Comparison of ENCODE assay signal across 19 cellular contexts in genomic region chr6:26129656-26130055, GRCh38. TPM values are rescaled to one million over a fixed set of nuclear protein-coding genes. Genes with fewer than 3 reads are reported as not detected.
DNase-seq lines count a peak whose midpoint lies in the region; ATAC-seq and TF ChIP-seq lines count a peak whose summit lies in the region.
"Had no signal": no experiment of that assay in that cellular context is flagged by ENCODE, and none has a peak within 500 bp of the region (broad histone marks: within the 10 kb centered on the region; RNA-seq: fewer than 3 reads in every experiment).

No MANE protein-coding gene starts in this region.

- H3K9me3 ChIP-seq in CD4-positive, CD25-positive, alpha-beta regulatory T cell (ENCODE audit: control insufficient read depth in 2 of 2, low read length in 2 of 2): no peaks in the 10 kb centered on the region
- no peaks in the 10 kb centered on the region for H3K9me3 ChIP-seq in naive thymus-derived CD4-positive, alpha-beta T cell (ENCODE audit: control insufficient read depth in 2 of 3, low read length in 3 of 3)
- H3K9me3 ChIP-seq: HAP-1, uterus had no signal

- peaks cover 0 to 2% (median 0%) of the 10 kb centered on the region in 7 donors for H3K9me3 Mint-ChIP-seq in CD4-positive, CD25-positive, alpha-beta regulatory T cell
- no peaks in the 10 kb centered on the region for H3K9me3 Mint-ChIP-seq in HFFc6
- H3K9me3 Mint-ChIP-seq in activated naive CD8-positive, alpha-beta T cell treated with anti-CD3 and anti-CD28 coated beads for 36 hours: peaks cover 2% of the 10 kb centered on the region
- H3K9me3 Mint-ChIP-seq in naive thymus-derived CD4-positive, alpha-beta T cell: peaks cover 0 to 6% (median 0%) of the 10 kb centered on the region in 11 donors
- H3K9me3 Mint-ChIP-seq: activated naive CD4-positive, alpha-beta T cell treated with anti-CD3 and anti-CD28 coated beads, Interleukin-2, amount 50 U/mL, for 24 hours had no signal

- H3K36me3 Mint-ChIP-seq in CD4-positive, CD25-positive, alpha-beta regulatory T cell: peaks cover 19% of the 10 kb centered on the region
- H3K36me3 Mint-ChIP-seq in HFFc6 (ENCODE audit: low read depth): peaks cover 50% of the 10 kb centered on the region
- peaks cover 26% of the 10 kb centered on the region for H3K36me3 Mint-ChIP-seq in activated naive CD8-positive, alpha-beta T cell treated with anti-CD3 and anti-CD28 coated beads for 36 hours
- H3K36me3 Mint-ChIP-seq in naive thymus-derived CD4-positive, alpha-beta T cell: peaks cover 4 to 58% (median 52%) of the 10 kb centered on the region in 5 donors

- POLR2A ChIA-PET in naive thymus-derived CD4-positive, alpha-beta T cell (lab: Charles Lee): interaction anchor here (1.3 to 12.4 kb wide), 2 partner anchors 35 to 67 kb away, joined by 3 to 2532 read pairs; a partner anchor contains a TSS

- peak overlapping the region; percentile 17 for H3K4me3 ChIP-seq in CD4-positive, CD25-positive, alpha-beta regulatory T cell (ENCODE audit: low read depth, low read length)
- H3K4me3 ChIP-seq in naive thymus-derived CD4-positive, alpha-beta T cell (ENCODE audit: low read length): no peak overlapping the region
- H3K4me3 ChIP-seq: GM12878, HAP-1, uterus had no signal

- peaks cover 30 to 67% (median 50%) of the 10 kb centered on the region in 4 donors for H3K4me1 Mint-ChIP-seq in CD4-positive, CD25-positive, alpha-beta regulatory T cell
- H3K4me1 Mint-ChIP-seq in HFFc6 (ENCODE audit: low read depth): peaks cover 42% of the 10 kb centered on the region
- peaks cover 44% of the 10 kb centered on the region for H3K4me1 Mint-ChIP-seq in activated naive CD8-positive, alpha-beta T cell treated with anti-CD3 and anti-CD28 coated beads for 36 hours
- H3K4me1 Mint-ChIP-seq in naive thymus-derived CD4-positive, alpha-beta T cell: peaks cover 32 to 78% (median 69%) of the 10 kb centered on the region in 7 donors

- peak overlapping the region in 2 of 3 donors; percentile 43 to 65 for H3K27ac Mint-ChIP-seq in CD4-positive, CD25-positive, alpha-beta regulatory T cell
- H3K27ac Mint-ChIP-seq in HFFc6: peak overlapping the region; percentile 36; the same call in 1 of the 2 replicates
- no peak overlapping the region for H3K27ac Mint-ChIP-seq in activated naive CD8-positive, alpha-beta T cell treated with anti-CD3 and anti-CD28 coated beads for 36 hours
- peak overlapping the region in 8 of 9 donors; percentile 3 to 61 (median 39) for H3K27ac Mint-ChIP-seq in naive thymus-derived CD4-positive, alpha-beta T cell
- H3K27ac Mint-ChIP-seq: activated CD4-positive, alpha-beta T cell treated with anti-CD3 and anti-CD28 coated beads for 36 hours; activated naive CD4-positive, alpha-beta T cell treated with anti-CD3 and anti-CD28 coated beads, Interleukin-2, amount 50 U/mL, for 24 hours had no signal

- no peak for ATAC-seq in CD4-positive, CD25-positive, alpha-beta regulatory T cell (ENCODE audit: low read depth in 2 of 2)
- ATAC-seq in naive thymus-derived CD4-positive, alpha-beta T cell: peak; percentile 38
- no peak for ATAC-seq in GM18907 (IDR thresholded peaks at IDR 0.05; ENCODE audit: unreplicated experiment)
- ATAC-seq: activated CD4-positive, alpha-beta T cell treated with anti-CD3 and anti-CD28 coated beads for 36 hours; GM12878; Panc1 had no signal

- H3K4me3 Mint-ChIP-seq in CD4-positive, CD25-positive, alpha-beta regulatory T cell: peak overlapping the region; percentile 11 to 54 (median 43)
- no peak overlapping the region for H3K4me3 Mint-ChIP-seq in HFFc6
- peak overlapping the region; percentile 23 for H3K4me3 Mint-ChIP-seq in activated naive CD8-positive, alpha-beta T cell treated with anti-CD3 and anti-CD28 coated beads for 36 hours
- H3K4me3 Mint-ChIP-seq in naive thymus-derived CD4-positive, alpha-beta T cell: peak overlapping the region in 9 of 10 donors; percentile 8 to 64 (median 55)
- H3K4me3 Mint-ChIP-seq: activated CD4-positive, alpha-beta T cell treated with anti-CD3 and anti-CD28 coated beads for 36 hours; activated naive CD4-positive, alpha-beta T cell treated with anti-CD3 and anti-CD28 coated beads, Interleukin-2, amount 50 U/mL, for 24 hours had no signal

- no peaks in the 10 kb centered on the region for H3K27me3 ChIP-seq in CD4-positive, CD25-positive, alpha-beta regulatory T cell (ENCODE audit: control insufficient read depth, insufficient read depth, low read length)
- H3K27me3 ChIP-seq in naive thymus-derived CD4-positive, alpha-beta T cell (ENCODE audit: control insufficient read depth in 2 of 2, insufficient read depth in 2 of 2, low read length in 2 of 2): no peaks in the 10 kb centered on the region
- H3K27me3 ChIP-seq: dorsolateral prefrontal cortex, uterus had no signal

- intact Hi-C loops in naive thymus-derived CD4-positive, alpha-beta T cell (cut with micrococcal nuclease): no loop called here

- H3K27me3 Mint-ChIP-seq in CD4-positive, CD25-positive, alpha-beta regulatory T cell: no peaks in the 10 kb centered on the region
- H3K27me3 Mint-ChIP-seq in HFFc6 (ENCODE audit: insufficient read depth): peaks cover 12% of the 10 kb centered on the region
- H3K27me3 Mint-ChIP-seq in activated naive CD8-positive, alpha-beta T cell treated with anti-CD3 and anti-CD28 coated beads for 36 hours: peaks cover 5% of the 10 kb centered on the region
- peaks cover 0 to 4% (median 0%) of the 10 kb centered on the region in 5 donors for H3K27me3 Mint-ChIP-seq in naive thymus-derived CD4-positive, alpha-beta T cell
- H3K27me3 Mint-ChIP-seq: activated CD4-positive, alpha-beta T cell treated with anti-CD3 and anti-CD28 coated beads for 36 hours; activated naive CD4-positive, alpha-beta T cell treated with anti-CD3 and anti-CD28 coated beads, Interleukin-2, amount 50 U/mL, for 24 hours had no signal

- H3K36me3 ChIP-seq in CD4-positive, CD25-positive, alpha-beta regulatory T cell (ENCODE audit: control insufficient read depth, insufficient read depth, low read length): peaks cover 10% of the 10 kb centered on the region
- H3K36me3 ChIP-seq in naive thymus-derived CD4-positive, alpha-beta T cell (ENCODE audit: control insufficient read depth in 2 of 3, insufficient read depth in 3 of 3, low read length in 3 of 3): peaks cover 0 to 7% (median 0%) of the 10 kb centered on the region in 3 experiments
- H3K36me3 ChIP-seq: uterus had no signal

- CTCF ChIA-PET in naive thymus-derived CD4-positive, alpha-beta T cell (lab: Charles Lee): no interaction called here

- H3K27ac ChIP-seq in CD4-positive, CD25-positive, alpha-beta regulatory T cell (ENCODE audit: insufficient read depth, low read length, poor library complexity, severe bottlenecking): peak overlapping the region; percentile 18
- no peak overlapping the region for H3K27ac ChIP-seq in naive thymus-derived CD4-positive, alpha-beta T cell (ENCODE audit: low read depth, low read length)
- H3K27ac ChIP-seq: uterus had no signal

- H3K4me1 ChIP-seq in CD4-positive, CD25-positive, alpha-beta regulatory T cell (ENCODE audit: control insufficient read depth, insufficient read depth, low read length, poor library complexity, severe bottlenecking): peaks cover 39% of the 10 kb centered on the region
- H3K4me1 ChIP-seq in naive thymus-derived CD4-positive, alpha-beta T cell (ENCODE audit: control insufficient read depth in 2 of 2, insufficient read depth in 2 of 2, low read length in 2 of 2): peaks cover 14 to 16% of the 10 kb centered on the region in 2 donors
- H3K4me1 ChIP-seq: uterus had no signal

- no peak for TF ChIP-seq CTCF in HFFc6 (IDR thresholded peaks at IDR 0.05)

- DNase-seq in CD4-positive, CD25-positive, alpha-beta regulatory T cell: peak in 2 of 3 donors; percentile 22 to 39
- DNase-seq in HFFc6 (no peak), mucosa of gallbladder (ENCODE audit: low spot score) (no peak), CD1c-positive myeloid dendritic cell (ENCODE audit: extremely low spot score) (no peak)
- DNase-seq in activated naive CD8-positive, alpha-beta T cell treated with anti-CD3 and anti-CD28 coated beads for 36 hours: no peak
- peak in 6 of 9 donors; percentile 24 to 55 (median 35) for DNase-seq in naive thymus-derived CD4-positive, alpha-beta T cell
- DNase-seq: activated CD4-positive, alpha-beta T cell treated with anti-CD3 and anti-CD28 coated beads for 36 hours; activated T-cell treated with anti-CD3 and anti-CD28 coated beads for 4 hours; DMS 273 treated with DMSO at 0.1 percent for 48 hours; dorsolateral prefrontal cortex; erythroblast; GF-D8; NCI-H774; uterus had no signal

RNA-seq across cellular contexts. Expression of gene HFE, which starts 42.4 kb away (rescaled TPM):
- total RNA-seq in CD4-positive, CD25-positive, alpha-beta regulatory T cell: 2.6 TPM
- polyA plus RNA-seq in CD4-positive, CD25-positive, alpha-beta regulatory T cell: 1 to 10 TPM; 1.2 to 2.5 (median 2.4) TPM
- total RNA-seq in HFFc6 (2021; fragmentation: NEBNext Ultra II Directional; extraction: Animal tissue kit (Norgen Biotek cat#: 25700)): 10 to 100 TPM; 16.1 to 21.7 (median 18.3) TPM
- under 1 TPM; 0.76 to 0.80 TPM for total RNA-seq in activated naive CD8-positive, alpha-beta T cell treated with anti-CD3 and anti-CD28 coated beads for 36 hours
- total RNA-seq in naive thymus-derived CD4-positive, alpha-beta T cell: 1 to 10 TPM; 1.5 to 4.6 (median 2.5) TPM
- under 1 TPM; 0.65 to 0.85 TPM for polyA plus RNA-seq in naive thymus-derived CD4-positive, alpha-beta T cell
- 19.1 TPM for total RNA-seq in mucosa of gallbladder

Comparison
In these comparisons a context has a peak if more than half of its experiments do, and no peak if none do; other contexts are left out.
1. DNase-seq: peak in CD4-positive, CD25-positive, alpha-beta regulatory T cell (2 of 3) and naive thymus-derived CD4-positive, alpha-beta T cell (6 of 9); none in HFFc6 (single experiment), activated naive CD8-positive, alpha-beta T cell treated with anti-CD3 and anti-CD28 coated beads for 36 hours (single experiment), mucosa of gallbladder (single experiment) and CD1c-positive myeloid dendritic cell (single experiment).